1 cellular context compared by ENCODE assay signal in genomic region chr6:149717588-149718458, GRCh38.
TF ChIP-seq lines count a peak whose summit lies in the region.

TSS of gene LATS1 (minus strand) at chr6:149718101. CDS start at chr6:149702126, 15,975 bp downstream.

TF ChIP-seq in K562, 482 proteins besides CTCF, POLR2A, EP300 and RAD21 (continued from another document and continues in another):
- TF ChIP-seq TFE3 (CRISPR knock-in tag; IDR thresholded peaks at IDR 0.05) (no peak), CHD2 (IDR thresholded peaks at IDR 0.05; ENCODE audit: low read depth, low read length) (peak; percentile 22; the same call in 1 of the 2 replicates), THAP7 (CRISPR knock-in tag; IDR thresholded peaks at IDR 0.05) (peak; percentile 83; the same call in 1 of the 2 replicates), KDM4B (IDR thresholded peaks at IDR 0.05; ENCODE audit: borderline replicate concordance in 2 of 2, low read depth in 1 of 2) (peak in 1 of 2 experiments; percentile 90; a peak in 1 of 4 replicates), NR3C1 (CRISPR knock-in tag; IDR thresholded peaks at IDR 0.05) (peak; percentile 95), ZNF589 (CRISPR knock-in tag; IDR thresholded peaks at IDR 0.05; ENCODE audit: low read depth) (peak; percentile 75; the same call in 1 of the 2 replicates), LCOR (CRISPR knock-in tag; IDR thresholded peaks at IDR 0.05) (0 out of 2 replicates have a peak, but pooled peaks have one; percentile 27), DPF2 (IDR thresholded peaks at IDR 0.05) (peak; percentile 82), ZBTB1 (CRISPR knock-in tag; IDR thresholded peaks at IDR 0.05; ENCODE audit: borderline replicate concordance, low read depth) (peak; percentile 73; the same call in 1 of the 2 replicates), ZNF740 (CRISPR knock-in tag; IDR thresholded peaks at IDR 0.05) (peak; percentile 68; the same call in 1 of the 2 replicates), ZNF740 (tag; IDR thresholded peaks at IDR 0.05) (no peak; a peak in 1 of 4 replicates), KLF13 (tag; IDR thresholded peaks at IDR 0.05; ENCODE audit: borderline replicate concordance, low read depth) (peak; percentile 56; the same call in 1 of the 2 replicates), SP2 (IDR thresholded peaks at IDR 0.05; ENCODE audit: extremely low read depth, low read depth, low read length, poor library complexity, severe bottlenecking) (no peak), ZFP36 (IDR thresholded peaks at IDR 0.05; ENCODE audit: low read depth, low read length, partially characterized antibody) (peak; percentile 18), ZNF77 (CRISPR knock-in tag; IDR thresholded peaks at IDR 0.05) (no peak), ZBTB2 (IDR thresholded peaks at IDR 0.05) (no peak; the same call in 1 of the 2 replicates), ZNF263 (CRISPR knock-in tag; IDR thresholded peaks at IDR 0.05; ENCODE audit: borderline replicate concordance) (peak; percentile 11; the same call in 1 of the 2 replicates), NR2C2 (CRISPR knock-in tag; IDR thresholded peaks at IDR 0.05) (peak; percentile 69), NR2C2 (tag; IDR thresholded peaks at IDR 0.05) (peak; percentile 68), SUPT5H (IDR thresholded peaks at IDR 0.05) (peak; percentile 96), ZNF507 (tag; conservative IDR thresholded peaks at IDR 0.05) (no peak), ZNF583 (CRISPR knock-in tag; IDR thresholded peaks at IDR 0.05) (peak; percentile 55; the same call in 1 of the 2 replicates), ZNF584 (CRISPR knock-in tag; IDR thresholded peaks at IDR 0.05; ENCODE audit: low read depth) (no peak), AFF4 (CRISPR knock-in tag; IDR thresholded peaks at IDR 0.05) (no peak; the same call in 1 of the 2 replicates), MCM3 (IDR thresholded peaks at IDR 0.05) (no peak), SMAD4 (CRISPR knock-in tag; conservative IDR thresholded peaks at IDR 0.05) (peak; percentile 63), ZNF280B (CRISPR knock-in tag; IDR thresholded peaks at IDR 0.05) (0 out of 2 replicates have a peak, but pooled peaks have one; percentile 38), SOX6 (IDR thresholded peaks at IDR 0.05) (0 out of 2 replicates have a peak, but pooled peaks have one; percentile 55), IRF1 (CRISPR knock-in tag; IDR thresholded peaks at IDR 0.05; ENCODE audit: borderline replicate concordance) (0 out of 2 replicates have a peak, but pooled peaks have one; percentile 86), HEY1 (CRISPR knock-in tag; IDR thresholded peaks at IDR 0.05; ENCODE audit: borderline replicate concordance) (no peak), CREM (IDR thresholded peaks at IDR 0.05; ENCODE audit: low read depth) (peak; percentile 77), KLF16 (IDR thresholded peaks at IDR 0.05) (no peak), REST (CRISPR knock-in tag; IDR thresholded peaks at IDR 0.05; ENCODE audit: low read depth) (peak; percentile 87), GTF2F1 (IDR thresholded peaks at IDR 0.05; ENCODE audit: low read depth, low read length) (0 out of 2 replicates have a peak, but pooled peaks have one; percentile 61), ZFP1 (CRISPR knock-in tag; IDR thresholded peaks at IDR 0.05) (no peak; the same call in 1 of the 2 replicates), STAT5A (IDR thresholded peaks at IDR 0.05; ENCODE audit: borderline replicate concordance, low read length) (no peak), ZKSCAN1 (IDR thresholded peaks at IDR 0.05; ENCODE audit: low read depth, low read length) (peak; percentile 56; the same call in 1 of the 2 replicates), ERF (CRISPR knock-in tag; IDR thresholded peaks at IDR 0.05) (peak; percentile 40; the same call in 1 of the 2 replicates), FOXA3 (CRISPR knock-in tag; conservative IDR thresholded peaks at IDR 0.05 in 1 of 2, IDR thresholded peaks at IDR 0.05 in 1 of 2) (peak in 1 of 2 experiments; percentile 65; a peak in 1 of 4 replicates), ZNF217 (CRISPR knock-in tag; IDR thresholded peaks at IDR 0.05) (no peak), MLX (CRISPR knock-in tag; conservative IDR thresholded peaks at IDR 0.05) (0 out of 4 replicates have a peak, but pooled peaks of 1 of the 2 experiments have one; percentile 41), ZNF445 (CRISPR knock-in tag; IDR thresholded peaks at IDR 0.05; ENCODE audit: low read depth) (peak; percentile 62; the same call in 1 of the 2 replicates), ZNF431 (CRISPR knock-in tag; IDR thresholded peaks at IDR 0.05) (peak; percentile 33; the same call in 1 of the 2 replicates), HDAC6 (IDR thresholded peaks at IDR 0.05; ENCODE audit: low read depth, low read length) (0 out of 2 replicates have a peak, but pooled peaks have one; percentile 49), PHF8 (IDR thresholded peaks at IDR 0.05; ENCODE audit: borderline replicate concordance, low read length) (peak; percentile 100), ZNF695 (CRISPR knock-in tag; IDR thresholded peaks at IDR 0.05) (no peak), TFAP4 (CRISPR knock-in tag; IDR thresholded peaks at IDR 0.05; ENCODE audit: borderline replicate concordance) (peak; percentile 89), GTF2E2 (tag; IDR thresholded peaks at IDR 0.05) (peak; percentile 95)
